13 cellular contexts compared by ENCODE assay signal in genomic region chr1:32266926-32267645, GRCh38. TPM values are rescaled to one million over a fixed set of nuclear protein-coding genes. Genes with fewer than 3 reads are reported as not detected.
DNase-seq lines count a peak whose midpoint lies in the region; ATAC-seq and TF ChIP-seq lines count a peak whose summit lies in the region.
"Had no signal": no experiment of that assay in that cellular context is flagged by ENCODE, and none has a peak within 500 bp of the region (broad histone marks: within the 10 kb centered on the region; RNA-seq: fewer than 3 reads in every experiment).

No MANE protein-coding gene starts in this region.

- peaks cover 16% of the 10 kb centered on the region for H3K36me3 ChIP-seq in CD4-positive, alpha-beta memory T cell (ENCODE audit: insufficient read depth, low read length)
- no peaks in the 10 kb centered on the region for H3K36me3 ChIP-seq in IMR-90 (ENCODE audit: control insufficient read depth, insufficient read depth, low read length)

- ATAC-seq in IMR-90 (ENCODE audit: low read depth), result peak; percentile 84
- ATAC-seq in memory B cell (ENCODE audit: low read depth), result no peak
- no peak for ATAC-seq in HG03097 (IDR thresholded peaks at IDR 0.05; ENCODE audit: low FRiP score, unreplicated experiment)
- ATAC-seq in HG03045 (IDR thresholded peaks at IDR 0.05; ENCODE audit: unreplicated experiment), result no peak
- ATAC-seq: body of pancreas had no signal

- no peaks in the 10 kb centered on the region for H3K9me3 ChIP-seq in CD4-positive, alpha-beta memory T cell (ENCODE audit: control insufficient read depth in 1 of 2, low read length in 2 of 2)
- H3K9me3 ChIP-seq in IMR-90 (ENCODE audit: control insufficient read depth, insufficient read depth, low read length), result no peaks in the 10 kb centered on the region
- H3K9me3 ChIP-seq: body of pancreas had no signal

- H2BK5ac ChIP-seq in IMR-90 (ENCODE audit: low read depth, low read length, poor library complexity, severe bottlenecking), result peak overlapping the region; percentile 71

- peak in 3 of 5 donors; percentile 37 to 50 (median 48) for DNase-seq in CD4-positive, alpha-beta memory T cell
- DNase-seq in IMR-90 (peak; percentile 84), astrocyte of the spinal cord (ENCODE audit: low read depth, low spot score) (peak; percentile 42), memory B cell (ENCODE audit: low spot score in 2 of 2) (no peak), retina (no peak), NCI-H1694 treated with DMSO at 0.1 percent for 48 hours (lab: John Stamatoyannopoulos, UW) (no peak)
- DNase-seq: body of pancreas, mesendoderm, NCI-H1930 had no signal

- H3K14ac ChIP-seq in IMR-90 (replicated peaks; ENCODE audit: low read depth, low read length), result peak overlapping the region; percentile 39

- POLR2A ChIA-PET in CD4-positive, alpha-beta memory T cell (lab: Charles Lee; ENCODE audit: partially characterized antibody), result interaction anchor here (0.9 to 25.8 kb wide), 5 partner anchors 13 to 69 kb away, joined by 4 to 819 read pairs (median 5); partner anchors contain the start of genes FAM167B, HDAC1, LCK and MARCKSL1
- POLR2A ChIA-PET in IMR-90 (lab: Charles Lee; ENCODE audit: unreplicated experiment), result no interaction called here

- WGBS in IMR-90 (ENCODE audit: extremely low coverage in 2 of 2, insufficient read length in 1 of 2), 2 experiments, result 23% methylated on average over 5 of the region's 8 CpGs; no CpG with 5 or more reads in 1 of the 2 experiments

- peak overlapping the region; percentile 24; the same call in 1 of the 2 replicates for H3K9ac ChIP-seq in IMR-90 (ENCODE audit: low read depth, low read length)

- CTCF ChIA-PET in CD4-positive, alpha-beta memory T cell (lab: Charles Lee; ENCODE audit: partially characterized antibody), result interaction anchor here (0.7 to 6.6 kb wide), 7 partner anchors 9 to 55 kb away, joined by 3 to 55 read pairs (median 4); partner anchors contain the start of gene LCK
- CTCF ChIA-PET in IMR-90 (lab: Yijun Ruan, JAX), result interaction anchor here (0.6 kb wide), 1 partner anchor 129 kb away, joined by 5 read pairs; no protein-coding TSS in a partner anchor

- H3K18ac ChIP-seq in IMR-90 (ENCODE audit: low read depth, low read length), result peak overlapping the region; percentile 26

- in situ Hi-C loops in IMR-90 (cut with MboI; ENCODE audit: low sequenced_read_pairs) (no loop called here), astrocyte of the spinal cord (cut with HindIII; ENCODE audit: low sequenced_read_pairs) (no loop called here)

- H3K27ac ChIP-seq in CD4-positive, alpha-beta memory T cell (ENCODE audit: low read depth, low read length), result peak overlapping the region; percentile 42
- H3K27ac ChIP-seq in IMR-90 (ENCODE audit: insufficient read depth, low read length), result peak overlapping the region; percentile 81
- H3K27ac ChIP-seq: body of pancreas, VCaP had no signal

- H4K20me1 ChIP-seq in IMR-90 (ENCODE audit: insufficient read depth, low read length), result no peaks in the 10 kb centered on the region

- no peak for TF ChIP-seq POLR2A in IMR-90 (IDR thresholded peaks at IDR 0.05; ENCODE audit: low read depth, low read length)

- no peak for TF ChIP-seq RAD21 in IMR-90 (IDR thresholded peaks at IDR 0.05; ENCODE audit: low read length)

- no peak overlapping the region for H2AK9ac ChIP-seq in IMR-90 (replicated peaks; ENCODE audit: low read depth, low read length, poor library complexity)

- dilution Hi-C loops in IMR-90 (cut with HindIII; ENCODE audit: low sequenced_read_pairs, unreplicated experiment), result no loop called here

- H4K91ac ChIP-seq in IMR-90 (ENCODE audit: insufficient read depth, low read depth, low read length), result peak overlapping the region; percentile 67

- peak overlapping the region; percentile 73 for H3K4ac ChIP-seq in IMR-90 (ENCODE audit: low read depth, low read length)

- intact Hi-C loops in CD4-positive, alpha-beta memory T cell (cut with micrococcal nuclease), result no loop called here
- intact Hi-C loops in IMR-90 (cut with micrococcal nuclease), result no loop called here

- H3K9me3 Mint-ChIP-seq in CD4-positive, alpha-beta memory T cell, result peaks cover 0 to 2% (median 0%) of the 10 kb centered on the region in 8 donors
- H3K9me3 Mint-ChIP-seq in memory B cell, result no peaks in the 10 kb centered on the region

- peak overlapping the region; percentile 74 for H2BK120ac ChIP-seq in IMR-90 (ENCODE audit: low read depth, low read length)

- peaks cover 9% of the 10 kb centered on the region; the same call in 1 of the 2 replicates for H3K9me1 ChIP-seq in IMR-90 (ENCODE audit: insufficient read depth, low read length)

- H3K27me3 ChIP-seq in CD4-positive, alpha-beta memory T cell (ENCODE audit: insufficient read depth, low read length), result no peaks in the 10 kb centered on the region
- no peaks in the 10 kb centered on the region for H3K27me3 ChIP-seq in IMR-90 (ENCODE audit: control insufficient read depth, insufficient read depth, low read length)
- H3K27me3 ChIP-seq: body of pancreas had no signal

- H2AK5ac ChIP-seq in IMR-90 (ENCODE audit: low read depth, low read length), result peak overlapping the region; percentile 57; the same call in 1 of the 2 replicates

- peak overlapping the region; percentile 44 for H3K4me2 ChIP-seq in IMR-90 (ENCODE audit: low read depth, low read length)

- no peak overlapping the region for H3K4me3 ChIP-seq in CD4-positive, alpha-beta memory T cell (ENCODE audit: low read length in 2 of 2)
- H3K4me3 ChIP-seq in IMR-90 (ENCODE audit: insufficient read depth, low read depth, low read length) (no peak overlapping the region), astrocyte of the spinal cord (ENCODE audit: low read depth, low read length) (no peak overlapping the region)
- H3K4me3 ChIP-seq: body of pancreas had no signal

- peak overlapping the region; percentile 82 to 99 (median 98) for H3K27ac Mint-ChIP-seq in CD4-positive, alpha-beta memory T cell
- peak overlapping the region; percentile 16 for H3K27ac Mint-ChIP-seq in memory B cell

- H3K4me1 ChIP-seq in CD4-positive, alpha-beta memory T cell (ENCODE audit: insufficient read depth, low read length), result peaks cover 82% of the 10 kb centered on the region
- H3K4me1 ChIP-seq in IMR-90 (ENCODE audit: control insufficient read depth, insufficient read depth, low read length), result peaks cover 8% of the 10 kb centered on the region
- H3K4me1 ChIP-seq: body of pancreas had no signal

- H3K27me3 Mint-ChIP-seq in CD4-positive, alpha-beta memory T cell, result no peaks in the 10 kb centered on the region
- H3K27me3 Mint-ChIP-seq in memory B cell, result no peaks in the 10 kb centered on the region

- H3K36me3 Mint-ChIP-seq in CD4-positive, alpha-beta memory T cell, result peaks cover 16 to 37% of the 10 kb centered on the region in 2 donors
- peaks cover 3% of the 10 kb centered on the region for H3K36me3 Mint-ChIP-seq in memory B cell

- peak overlapping the region; percentile 32; the same call in 1 of the 2 replicates for H3K23ac ChIP-seq in IMR-90 (ENCODE audit: low read depth, low read length)

- H3K56ac ChIP-seq in IMR-90 (ENCODE audit: extremely low read depth, insufficient read depth, low read length), result peak overlapping the region; percentile 83

- H3K79me1 ChIP-seq in IMR-90 (ENCODE audit: low read depth in 1 of 2, low read length in 2 of 2), result no peaks in the 10 kb centered on the region

- peaks cover 42 to 71% (median 55%) of the 10 kb centered on the region in 4 donors for H3K4me1 Mint-ChIP-seq in CD4-positive, alpha-beta memory T cell
- H3K4me1 Mint-ChIP-seq in memory B cell, result peaks cover 24% of the 10 kb centered on the region

- peak overlapping the region; percentile 69; the same call in 2 of the 3 replicates for H2BK15ac ChIP-seq in IMR-90 (ENCODE audit: low read depth, low read length)

- TF ChIP-seq CTCF in IMR-90 (conservative IDR thresholded peaks at IDR 0.05; ENCODE audit: low read depth, low read length), result no peak
- TF ChIP-seq CTCF in astrocyte of the spinal cord (IDR thresholded peaks at IDR 0.05; ENCODE audit: low read depth, low read length), result no peak

- H4K5ac ChIP-seq in IMR-90 (ENCODE audit: low read depth, low read length), result peak overlapping the region; percentile 65

- H2AFZ ChIP-seq in IMR-90 (replicated peaks; ENCODE audit: low read length, poor library complexity), result peak overlapping the region; percentile 76

- H3K4me3 Mint-ChIP-seq in CD4-positive, alpha-beta memory T cell, result peak overlapping the region; percentile 74 to 92 (median 85)
- no peak overlapping the region for H3K4me3 Mint-ChIP-seq in memory B cell

- H2BK20ac ChIP-seq in IMR-90 (ENCODE audit: low read depth, low read length), result peak overlapping the region; percentile 79

- peak overlapping the region; percentile 26 to 83 for H4K8ac ChIP-seq in IMR-90 (ENCODE audit: low read depth in 2 of 2, low read length in 2 of 2)

- BruUV-seq in IMR-90 (replicated peaks; lab: Mats Ljungman, UMichigan), result no TSS peak

RNA-seq across cellular contexts. Expression of gene LCK, which starts 16.0 kb away (rescaled TPM):
- total RNA-seq in CD4-positive, alpha-beta memory T cell, result 100 to 1,000 TPM; 431 to 436 TPM
- polyA plus RNA-seq in CD4-positive, alpha-beta memory T cell, result 1,000 to 10,000 TPM in 1 of 2 donors, 100 to 1,000 TPM in 1; 779 to 1,233 TPM
- total RNA-seq in IMR-90 (2012; rRNA removed), result not detected in 2 replicates
- polyA plus RNA-seq in IMR-90 (2012; rRNA removed), result not detected in 2 replicates
- not detected in 2 replicates for polyA plus RNA-seq in IMR-90 (2012; cell fraction: cytosol; rRNA removed)
- 0.05 TPM in 1 of 2 replicates, not detected in the other for polyA plus RNA-seq in IMR-90 (2012; cell fraction: nucleus; rRNA removed; ENCODE audit: low replicate concordance)
- total RNA-seq: RPMI7951 had no signal

RNA-seq across cellular contexts. Expression of gene FAM167B, which starts 20.1 kb away (rescaled TPM):
- 1 to 10 TPM in 1 of 2 experiments, under 1 TPM in 1; 0.50 to 1.2 TPM for total RNA-seq in CD4-positive, alpha-beta memory T cell
- not detected for polyA plus RNA-seq in CD4-positive, alpha-beta memory T cell
- 0.18 TPM in 1 of 2 replicates, not detected in the other for total RNA-seq in IMR-90 (2012; rRNA removed)
- 0.53 and 0.59 TPM in 2 replicates for polyA plus RNA-seq in IMR-90 (2012; rRNA removed)
- 0.62 and 1.0 TPM in 2 replicates for polyA plus RNA-seq in IMR-90 (2012; cell fraction: cytosol; rRNA removed)
- 1.8 and 3.7 TPM in 2 replicates for polyA plus RNA-seq in IMR-90 (2012; cell fraction: nucleus; rRNA removed; ENCODE audit: low replicate concordance)
- total RNA-seq: RPMI7951 had no signal

RNA-seq across cellular contexts. Expression of gene HDAC1, which starts 24.8 kb away (rescaled TPM):
- total RNA-seq in CD4-positive, alpha-beta memory T cell, result 100 to 1,000 TPM; 174 to 190 TPM
- 100 to 1,000 TPM; 169 to 185 TPM for polyA plus RNA-seq in CD4-positive, alpha-beta memory T cell
- 88.9 and 95.5 TPM in 2 replicates for total RNA-seq in IMR-90 (2012; rRNA removed)
- 131 and 139 TPM in 2 replicates for polyA plus RNA-seq in IMR-90 (2012; rRNA removed)
- polyA plus RNA-seq in IMR-90 (2012; cell fraction: cytosol; rRNA removed), result 61.2 and 72.2 TPM in 2 replicates
- polyA plus RNA-seq in IMR-90 (2012; cell fraction: nucleus; rRNA removed; ENCODE audit: low replicate concordance), result 148 and 372 TPM in 2 replicates

RNA-seq across cellular contexts. Expression of gene EIF3I, which starts 44.9 kb away (rescaled TPM):
- 10 to 100 TPM; 78.3 to 85.3 TPM for total RNA-seq in CD4-positive, alpha-beta memory T cell
- polyA plus RNA-seq in CD4-positive, alpha-beta memory T cell, result 100 to 1,000 TPM; 165 to 248 TPM
- 574 and 716 TPM in 2 replicates for total RNA-seq in IMR-90 (2012; rRNA removed)
- polyA plus RNA-seq in IMR-90 (2012; rRNA removed), result 376 and 469 TPM in 2 replicates
- polyA plus RNA-seq in IMR-90 (2012; cell fraction: cytosol; rRNA removed), result 293 and 465 TPM in 2 replicates
- polyA plus RNA-seq in IMR-90 (2012; cell fraction: nucleus; rRNA removed; ENCODE audit: low replicate concordance), result 87.9 and 110 TPM in 2 replicates

RNA-seq across cellular contexts. Expression of gene TMEM234, which starts 44.9 kb away (rescaled TPM):
- total RNA-seq in CD4-positive, alpha-beta memory T cell, result 10 to 100 TPM; 27.1 to 30.7 TPM
- polyA plus RNA-seq in CD4-positive, alpha-beta memory T cell, result 1 to 10 TPM; 5.1 to 6.1 TPM
- 10.0 and 10.8 TPM in 2 replicates for total RNA-seq in IMR-90 (2012; rRNA removed)
- 22.7 and 23.4 TPM in 2 replicates for polyA plus RNA-seq in IMR-90 (2012; rRNA removed)
- polyA plus RNA-seq in IMR-90 (2012; cell fraction: cytosol; rRNA removed), result 16.5 and 16.6 TPM in 2 replicates
- 62.6 and 77.9 TPM in 2 replicates for polyA plus RNA-seq in IMR-90 (2012; cell fraction: nucleus; rRNA removed; ENCODE audit: low replicate concordance)

Comparison
In these comparisons a context has a peak if more than half of its experiments do, and no peak if none do; other contexts are left out.
1. DNase-seq: peak in CD4-positive, alpha-beta memory T cell (3 of 5), IMR-90 (single experiment) and astrocyte of the spinal cord (single experiment); none in memory B cell (0 of 2), retina (single experiment) and NCI-H1694 treated with DMSO at 0.1 percent for 48 hours (single experiment).
2. RNA of gene LCK, which starts 16.0 kb away (total RNA-seq): 431 to 436 TPM in CD4-positive, alpha-beta memory T cell; not detected in IMR-90; every median in the first group is over 100 times any median in the second.